ENCODE assay signal across 9 cellular contexts in the genomic region with DNA sequence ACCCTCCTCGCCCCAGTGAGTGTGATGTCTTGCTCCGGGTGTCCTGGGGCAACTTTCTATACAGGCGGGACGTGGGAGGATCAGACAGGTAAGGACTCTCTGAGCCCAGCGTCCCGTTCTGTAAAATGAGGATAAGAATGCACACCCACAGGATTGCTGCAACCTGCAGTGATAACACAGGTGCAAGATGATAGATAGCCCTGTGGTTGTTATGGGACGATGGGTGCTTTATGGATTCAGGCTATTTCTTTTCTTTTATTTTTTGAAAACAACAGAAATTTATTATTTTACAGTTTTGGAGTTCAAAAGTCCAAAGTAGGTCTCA. TPM values are rescaled to one million over a fixed set of nuclear protein-coding genes. Genes with fewer than 3 reads are reported as not detected.
A peak's percentile ranks its signal among the peaks of the same experiment; 100 is the strongest.
DNase-seq lines count a peak whose midpoint lies in the region; ATAC-seq and TF ChIP-seq lines count a peak whose summit lies in the region.
"Had no signal": no experiment of that assay in that cellular context is flagged by ENCODE, and none has a peak within 500 bp of the region (broad histone marks: within the 10 kb centered on the region; RNA-seq: fewer than 3 reads in every experiment).

No MANE protein-coding gene starts in this region.

- no peaks in the 10 kb centered on the region for H3K4me1 ChIP-seq in transverse colon
- no peaks in the 10 kb centered on the region for H3K4me1 ChIP-seq in adrenal gland (replicated peaks in 1 of 2)

- no peaks in the 10 kb centered on the region for H3K36me3 ChIP-seq in kidney epithelial cell (ENCODE audit: control insufficient read depth, insufficient read depth, low read length)
- no peaks in the 10 kb centered on the region for H3K36me3 ChIP-seq in transverse colon
- H3K36me3 ChIP-seq in adrenal gland (replicated peaks in 1 of 2), result no peaks in the 10 kb centered on the region

- TF ChIP-seq CTCF in activated CD8-positive, alpha-beta T cell treated with anti-CD3 and anti-CD28 coated beads for 36 hours (IDR thresholded peaks at IDR 0.05), result no peak
- TF ChIP-seq CTCF in kidney epithelial cell (IDR thresholded peaks at IDR 0.05; ENCODE audit: insufficient read depth, low read length, poor library complexity, severe bottlenecking) (no peak), transverse colon (IDR thresholded peaks at IDR 0.05) (no peak), adrenal gland (IDR thresholded peaks at IDR 0.05) (no peak)

- H3K27me3 ChIP-seq in kidney epithelial cell (ENCODE audit: control insufficient read depth, insufficient read depth, low read length) (no peaks in the 10 kb centered on the region), transverse colon (no peaks in the 10 kb centered on the region), adrenal gland (peaks cover 19% of the 10 kb centered on the region)

- H3K27ac Mint-ChIP-seq in activated CD8-positive, alpha-beta T cell treated with anti-CD3 and anti-CD28 coated beads for 36 hours, result no peak overlapping the region

- peak overlapping the region; percentile 45 for H3K4me3 ChIP-seq in kidney epithelial cell (ENCODE audit: low read depth, low read length)
- H3K4me3 ChIP-seq in transverse colon, result peak overlapping the region in 3 of 4 donors; percentile 29 to 51 (median 38)
- H3K4me3 ChIP-seq in adrenal gland, result peak overlapping the region in 2 of 4 donors; percentile 26 to 53

- H3K4me3 Mint-ChIP-seq in activated T-cell treated with anti-CD3 and anti-CD28 coated beads, Interleukin-2, amount 50 U/mL, for 4 hours, result peak overlapping the region; percentile 80
- H3K4me3 Mint-ChIP-seq in activated CD8-positive, alpha-beta T cell treated with anti-CD3 and anti-CD28 coated beads for 36 hours, result peak overlapping the region; percentile 80

- H3K9me3 ChIP-seq in transverse colon, result no peaks in the 10 kb centered on the region
- H3K9me3 ChIP-seq in adrenal gland (replicated peaks in 1 of 3), result no peaks in the 10 kb centered on the region

- no peak for TF ChIP-seq POLR2A in transverse colon (IDR thresholded peaks at IDR 0.05)
- no peak for TF ChIP-seq POLR2A in adrenal gland (IDR thresholded peaks at IDR 0.05)

- DNase-seq in activated T-cell treated with anti-CD3 and anti-CD28 coated beads, Interleukin-2, amount 50 U/mL, for 4 hours, result no peak
- no peak for DNase-seq in activated T-cell treated with anti-CD3 and anti-CD28 coated beads, Interleukin-2, amount 50 U/mL, for 1 hour
- DNase-seq in activated CD8-positive, alpha-beta T cell treated with anti-CD3 and anti-CD28 coated beads for 36 hours, result no peak
- no peak for DNase-seq in kidney epithelial cell (ENCODE audit: low read depth)
- no peak for DNase-seq in transverse colon
- no peak for DNase-seq in adrenal gland
- no peak for DNase-seq in NCI-H82 treated with DMSO at 0.1 percent for 48 hours (lab: John Stamatoyannopoulos, UW; ENCODE audit: unreplicated experiment)
- DNase-seq in NCI-H1694 treated with DMSO at 0.1 percent for 48 hours (lab: John Stamatoyannopoulos, UW), result no peak
- DNase-seq: DND-41 had no signal

- H3K27ac ChIP-seq in transverse colon, result peak overlapping the region in 1 of 4 donors; percentile 31
- H3K27ac ChIP-seq in adrenal gland, result peak overlapping the region in 2 of 5 donors; percentile 34 to 50

- H3K4me1 Mint-ChIP-seq in activated T-cell treated with anti-CD3 and anti-CD28 coated beads, Interleukin-2, amount 50 U/mL, for 4 hours (ENCODE audit: low read depth), result peaks cover 3% of the 10 kb centered on the region
- peaks cover 11% of the 10 kb centered on the region for H3K4me1 Mint-ChIP-seq in activated CD8-positive, alpha-beta T cell treated with anti-CD3 and anti-CD28 coated beads for 36 hours (ENCODE audit: low read depth)

- no peaks in the 10 kb centered on the region for H3K9me3 Mint-ChIP-seq in activated T-cell treated with anti-CD3 and anti-CD28 coated beads, Interleukin-2, amount 50 U/mL, for 4 hours
- no peaks in the 10 kb centered on the region for H3K9me3 Mint-ChIP-seq in activated CD8-positive, alpha-beta T cell treated with anti-CD3 and anti-CD28 coated beads for 36 hours

- CTCF ChIA-PET in activated CD8-positive, alpha-beta T cell treated with anti-CD3 and anti-CD28 coated beads for 36 hours (lab: Charles Lee), result no interaction called here

- no peak for ATAC-seq in activated T-cell treated with anti-CD3 and anti-CD28 coated beads, Interleukin-2, amount 50 U/mL, for 4 hours
- peak; percentile 30 for ATAC-seq in activated CD8-positive, alpha-beta T cell treated with anti-CD3 and anti-CD28 coated beads for 36 hours

- POLR2A ChIA-PET in activated CD8-positive, alpha-beta T cell treated with anti-CD3 and anti-CD28 coated beads for 36 hours (lab: Charles Lee), result no interaction called here

- no peak for TF ChIP-seq EP300 in transverse colon (IDR thresholded peaks at IDR 0.05; ENCODE audit: low read depth)

- in situ Hi-C loops in transverse colon (cut with MboI; ENCODE audit: low pct_ligation_motif_present in 1 of 4, low pct_unique_long_range_greater_than_20kb in 1 of 4, low sequenced_read_pairs in 3 of 4), result no loop called here

- intact Hi-C loops in activated CD8-positive, alpha-beta T cell treated with anti-CD3 and anti-CD28 coated beads for 36 hours (cut with micrococcal nuclease), result no loop called here
- intact Hi-C loops in transverse colon (cut with DNase I; ENCODE audit: low total_unique reads) (no loop called here), adrenal gland (cut with DNase I) (no loop called here)

- no peaks in the 10 kb centered on the region for H3K27me3 Mint-ChIP-seq in activated T-cell treated with anti-CD3 and anti-CD28 coated beads, Interleukin-2, amount 50 U/mL, for 4 hours (ENCODE audit: low read depth)
- H3K27me3 Mint-ChIP-seq in activated CD8-positive, alpha-beta T cell treated with anti-CD3 and anti-CD28 coated beads for 36 hours, result peaks cover 2% of the 10 kb centered on the region

- WGBS in transverse colon (ENCODE audit: low coverage in 1 of 2), 2 donors, result 27% methylated on average over 7 of the region's 7 CpGs; no CpG with 5 or more reads in 1 of the 2 donors
- WGBS in adrenal gland, 4 donors, result 2 to 18% (median 10%) methylated on average over 2 to 7 of the region's 7 CpGs

- H3K36me3 Mint-ChIP-seq in activated T-cell treated with anti-CD3 and anti-CD28 coated beads, Interleukin-2, amount 50 U/mL, for 4 hours (ENCODE audit: insufficient read depth), result no peaks in the 10 kb centered on the region
- no peaks in the 10 kb centered on the region for H3K36me3 Mint-ChIP-seq in activated CD8-positive, alpha-beta T cell treated with anti-CD3 and anti-CD28 coated beads for 36 hours (ENCODE audit: low read depth)

RNA-seq across cellular contexts. Expression of a gene that starts 28.6 kb away (rescaled TPM):
- total RNA-seq in activated T-cell treated with anti-CD3 and anti-CD28 coated beads, Interleukin-2, amount 50 U/mL, for 4 hours, result 1 to 10 TPM; 6.8 to 9.1 (median 7.6) TPM
- total RNA-seq in activated CD8-positive, alpha-beta T cell treated with anti-CD3 and anti-CD28 coated beads for 36 hours, result 10 to 100 TPM; 30.8 to 35.1 TPM
- total RNA-seq in kidney epithelial cell (143 and 164 TPM in 2 replicates), transverse colon (10 to 100 TPM; 17.1 to 53.4 (median 39.4) TPM), adrenal gland (100 to 1,000 TPM; 259 to 533 (median 360) TPM)
- 100 to 1,000 TPM; 171 to 431 (median 188) TPM for polyA plus RNA-seq in adrenal gland

RNA-seq across cellular contexts. Expression of a gene that starts 48.7 kb away (rescaled TPM):
- total RNA-seq in activated T-cell treated with anti-CD3 and anti-CD28 coated beads, Interleukin-2, amount 50 U/mL, for 4 hours, result 1 to 10 TPM; 1.3 to 2.6 (median 1.8) TPM
- 1 to 10 TPM; 6.8 to 7.5 TPM for total RNA-seq in activated CD8-positive, alpha-beta T cell treated with anti-CD3 and anti-CD28 coated beads for 36 hours
- total RNA-seq in kidney epithelial cell (99.1 and 154 TPM in 2 replicates), transverse colon (10 to 100 TPM; 18.3 to 64.1 (median 26.5) TPM), adrenal gland (100 to 1,000 TPM in 4 of 8 donors, 10 to 100 TPM in 4; 91.8 to 256 (median 123) TPM)
- polyA plus RNA-seq in adrenal gland, result 100 to 1,000 TPM; 143 to 388 (median 235) TPM
